In the genomic region with DNA sequence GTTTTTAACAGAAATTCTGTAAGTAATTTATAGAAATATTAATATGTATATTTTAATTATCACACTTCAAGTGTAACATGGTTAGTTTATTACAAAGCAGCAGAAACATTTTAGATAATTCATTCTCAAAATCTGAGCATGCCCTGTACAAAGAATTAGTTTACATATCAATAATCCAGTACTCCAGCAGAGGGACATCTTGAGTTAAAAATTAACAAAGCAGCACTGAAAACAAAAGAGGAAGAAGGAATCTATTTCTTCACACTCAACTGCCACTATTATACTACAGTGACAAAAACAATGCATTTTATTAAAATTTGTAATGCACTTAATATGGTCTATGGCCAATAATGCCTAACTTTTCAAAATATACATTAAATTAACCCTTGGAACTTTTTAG, we compare ENCODE assay signal across 7 cellular contexts.
A peak's percentile ranks its signal among the peaks of the same experiment; 100 is the strongest.
DNase-seq lines count a peak whose midpoint lies in the region; FAIRE-seq lines count a peak whose summit lies in the region.

No MANE protein-coding gene starts in this region.

- H3K36me3 ChIP-seq in GM23248 (ENCODE audit: low read depth) = no peaks in the 10 kb centered on the region

- H3K27me3 ChIP-seq in GM23248 (replicated peaks; ENCODE audit: insufficient read depth) = no peaks in the 10 kb centered on the region

- H3K4me1 ChIP-seq in GM23248 (ENCODE audit: insufficient read depth) = no peaks in the 10 kb centered on the region

- no peak overlapping the region for H3K4me2 ChIP-seq in GM23248 (ENCODE audit: unreplicated experiment)

- no peaks in the 10 kb centered on the region for H3K9me2 ChIP-seq in GM23248 (ENCODE audit: insufficient read depth)

- no peaks in the 10 kb centered on the region for H3F3A ChIP-seq in GM23248 (ENCODE audit: insufficient read depth)

- peak; percentile 10 for FAIRE-seq in colon (lab: Jason Lieb, UNC)

- H3K27ac ChIP-seq in GM23248 = no peak overlapping the region

- H3K9ac ChIP-seq in GM23248 = no peak overlapping the region

- no peaks in the 10 kb centered on the region for H3K9me3 ChIP-seq in GM23248 (ENCODE audit: low read depth)

- H2AFZ ChIP-seq in GM23248 = no peak overlapping the region

- in situ Hi-C loops in GM23248 (cut with MboI) = no loop called here

- H3K4me3 ChIP-seq in GM23248 = no peak overlapping the region

- H4K20me1 ChIP-seq in GM23248 (ENCODE audit: insufficient read depth) = no peaks in the 10 kb centered on the region

- DNase-seq in GM23248 (peak; percentile 0), NCI-H1105 treated with DMSO at 0.1 percent for 48 hours (lab: John Stamatoyannopoulos, UW) (peak; percentile 31), renal cortical epithelial cell (ENCODE audit: low read depth) (peak; percentile 27), SK-N-DZ (ENCODE audit: low spot score) (no peak), GDM1 (lab: John Stamatoyannopoulos, UW) (no peak), activated gamma-delta T cell treated with Interleukin-2 at 50 U/mL for 16 hours (no peak)

- no peaks in the 10 kb centered on the region for H3K79me2 ChIP-seq in GM23248 (ENCODE audit: insufficient read depth)

Comparison
In these comparisons a context has a peak if more than half of its experiments do, and no peak if none do; other contexts are left out.
1. DNase-seq: peak in GM23248 (single experiment), NCI-H1105 treated with DMSO at 0.1 percent for 48 hours (single experiment) and renal cortical epithelial cell (single experiment); none in SK-N-DZ (single experiment), GDM1 (single experiment) and activated gamma-delta T cell treated with Interleukin-2 at 50 U/mL for 16 hours (single experiment).